In genomic region chr3:10552631-10552943, GRCh38 we compare ENCODE assay signal across 13 cellular contexts. TPM values are rescaled to one million over a fixed set of nuclear protein-coding genes. Genes with fewer than 3 reads are reported as not detected.
A peak's percentile ranks its signal among the peaks of the same experiment; 100 is the strongest.
DNase-seq lines count a peak whose midpoint lies in the region; ATAC-seq, FAIRE-seq and TF ChIP-seq lines count a peak whose summit lies in the region.
"Had no signal": no experiment of that assay in that cellular context is flagged by ENCODE, and none has a peak within 500 bp of the region (broad histone marks: within the 10 kb centered on the region; RNA-seq: fewer than 3 reads in every experiment).

No MANE protein-coding gene starts in this region.

- peaks cover 38% of the 10 kb centered on the region for H3K4me1 Mint-ChIP-seq in activated CD8-positive, alpha-beta T cell treated with anti-CD3 and anti-CD28 coated beads for 36 hours (ENCODE audit: low read depth)
- H3K4me1 Mint-ChIP-seq in HFFc6 (ENCODE audit: low read depth): peaks cover 21% of the 10 kb centered on the region

- peak overlapping the region in 2 of 4 donors; percentile 6 to 32 for H3K27ac ChIP-seq in esophagus muscularis mucosa (replicated peaks in 1 of 4)
- H3K27ac ChIP-seq: body of pancreas, C4-2B, VCaP had no signal

- no peak for TF ChIP-seq POLR2A in esophagus muscularis mucosa (IDR thresholded peaks at IDR 0.05; ENCODE audit: low read depth)

- FAIRE-seq in urothelium cell line (lab: Jason Lieb, UNC): no peak

- peak; percentile 42 for ATAC-seq in activated CD8-positive, alpha-beta T cell treated with anti-CD3 and anti-CD28 coated beads for 36 hours
- ATAC-seq in GM18520 (IDR thresholded peaks at IDR 0.05; ENCODE audit: unreplicated experiment): no peak
- ATAC-seq: body of pancreas had no signal

- CTCF ChIA-PET in activated CD8-positive, alpha-beta T cell treated with anti-CD3 and anti-CD28 coated beads for 36 hours (lab: Charles Lee): interaction anchor here (0.8 to 1.8 kb wide), 4 partner anchors 9 to 230 kb away, joined by 3 to 6 read pairs (median 3); no protein-coding TSS in a partner anchor

- H3K27me3 Mint-ChIP-seq in activated CD8-positive, alpha-beta T cell treated with anti-CD3 and anti-CD28 coated beads for 36 hours: peaks cover 4% of the 10 kb centered on the region
- H3K27me3 Mint-ChIP-seq in HFFc6 (ENCODE audit: insufficient read depth): peaks cover 24% of the 10 kb centered on the region

- H3K4me3 Mint-ChIP-seq in activated CD8-positive, alpha-beta T cell treated with anti-CD3 and anti-CD28 coated beads for 36 hours: peak overlapping the region; percentile 51
- H3K4me3 Mint-ChIP-seq in HFFc6: no peak overlapping the region

- no peak for TF ChIP-seq EP300 in esophagus muscularis mucosa (IDR thresholded peaks at IDR 0.05)

- H3K27ac Mint-ChIP-seq in activated CD8-positive, alpha-beta T cell treated with anti-CD3 and anti-CD28 coated beads for 36 hours: peak overlapping the region; percentile 84
- no peak overlapping the region for H3K27ac Mint-ChIP-seq in HFFc6

- intact Hi-C loops in activated CD8-positive, alpha-beta T cell treated with anti-CD3 and anti-CD28 coated beads for 36 hours (cut with micrococcal nuclease): loop anchor here (2.0 kb wide), 1 partner anchor 50 kb away; no protein-coding TSS in a partner anchor
- intact Hi-C loops in esophagus muscularis mucosa (cut with DNase I): no loop called here

- H3K36me3 ChIP-seq in esophagus muscularis mucosa: no peaks in the 10 kb centered on the region
- H3K36me3 ChIP-seq: Peyer's patch had no signal

- H3K4me1 ChIP-seq in esophagus muscularis mucosa: peaks cover 0 to 3% (median 1%) of the 10 kb centered on the region in 4 donors
- H3K4me1 ChIP-seq: body of pancreas, Peyer's patch had no signal

- H3K27me3 ChIP-seq in esophagus muscularis mucosa: peaks cover 0 to 48% (median 0%) of the 10 kb centered on the region in 4 donors
- H3K27me3 ChIP-seq: body of pancreas, Peyer's patch had no signal

- POLR2A ChIA-PET in activated CD8-positive, alpha-beta T cell treated with anti-CD3 and anti-CD28 coated beads for 36 hours (lab: Charles Lee): interaction anchor here (0.6 to 1.1 kb wide), 2 partner anchors 9 to 18 kb away, joined by 3 to 4 read pairs; no protein-coding TSS in a partner anchor

- 46% methylated on average over 1 of the region's 1 CpG for WGBS in esophagus muscularis mucosa

- no peak for TF ChIP-seq CTCF in activated CD8-positive, alpha-beta T cell treated with anti-CD3 and anti-CD28 coated beads for 36 hours (IDR thresholded peaks at IDR 0.05)
- TF ChIP-seq CTCF in esophagus muscularis mucosa (IDR thresholded peaks at IDR 0.05) (no peak), HFFc6 (IDR thresholded peaks at IDR 0.05) (no peak)

- no peaks in the 10 kb centered on the region for H3K9me3 Mint-ChIP-seq in activated CD8-positive, alpha-beta T cell treated with anti-CD3 and anti-CD28 coated beads for 36 hours
- H3K9me3 Mint-ChIP-seq in HFFc6: no peaks in the 10 kb centered on the region

- peak; percentile 33 for DNase-seq in stimulated activated CD4-positive, alpha-beta T cell treated with anti-CD3 and anti-CD28 coated beads, Interleukin-15, amount 100 ng/mL, for 24 hours
- DNase-seq in stimulated activated CD4-positive, alpha-beta T cell treated with anti-CD3 and anti-CD28 coated beads, Interleukin-12 subunit alpha, Interleukin-12 subunit beta, amount 100 ng/mL, for 4 hours: no peak
- peak; percentile 35 for DNase-seq in activated CD8-positive, alpha-beta T cell treated with anti-CD3 and anti-CD28 coated beads for 36 hours
- DNase-seq in esophagus muscularis mucosa (ENCODE audit: extremely low spot score): peak; percentile 53
- DNase-seq in urothelium cell line (ENCODE audit: low spot score): peak; percentile 36
- DNase-seq in activated gamma-delta T cell (lab: John Stamatoyannopoulos, UW): no peak
- DNase-seq in HFFc6: no peak
- DNase-seq: NCI-H1930 had no signal

- no peaks in the 10 kb centered on the region for H3K9me3 ChIP-seq in esophagus muscularis mucosa
- H3K9me3 ChIP-seq: body of pancreas, Peyer's patch had no signal

- no peak overlapping the region for H3K4me3 ChIP-seq in esophagus muscularis mucosa
- H3K4me3 ChIP-seq: body of pancreas, Peyer's patch had no signal

- H3K36me3 Mint-ChIP-seq in activated CD8-positive, alpha-beta T cell treated with anti-CD3 and anti-CD28 coated beads for 36 hours (ENCODE audit: low read depth): no peaks in the 10 kb centered on the region
- no peaks in the 10 kb centered on the region for H3K36me3 Mint-ChIP-seq in HFFc6 (ENCODE audit: low read depth)

RNA-seq across cellular contexts. Expression of gene ATP2B2, which starts 47.2 kb away (rescaled TPM):
- total RNA-seq in activated CD8-positive, alpha-beta T cell treated with anti-CD3 and anti-CD28 coated beads for 36 hours: not detected
- under 1 TPM; under 0.01 to 0.75 (median 0.39) TPM for total RNA-seq in esophagus muscularis mucosa
- not detected for total RNA-seq in HFFc6 (2021; fragmentation: NEBNext Ultra II Directional; extraction: Animal tissue kit (Norgen Biotek cat#: 25700))
- total RNA-seq: Peyer's patch had no signal

Comparison
In these comparisons a context has a peak if more than half of its experiments do, and no peak if none do; other contexts are left out.
1. DNase-seq: peak in stimulated activated CD4-positive, alpha-beta T cell treated with anti-CD3 and anti-CD28 coated beads, Interleukin-15, amount 100 ng/mL, for 24 hours (single experiment), activated CD8-positive, alpha-beta T cell treated with anti-CD3 and anti-CD28 coated beads for 36 hours (single experiment), esophagus muscularis mucosa (single experiment) and urothelium cell line (single experiment); none in stimulated activated CD4-positive, alpha-beta T cell treated with anti-CD3 and anti-CD28 coated beads, Interleukin-12 subunit alpha, Interleukin-12 subunit beta, amount 100 ng/mL, for 4 hours (single experiment), activated gamma-delta T cell (single experiment) and HFFc6 (single experiment).